ENCODE assay signal across 16 cellular contexts in genomic region chr13:65378943-65379519, GRCh38.
A peak's percentile ranks its signal among the peaks of the same experiment; 100 is the strongest.
DNase-seq lines count a peak whose midpoint lies in the region; ATAC-seq and TF ChIP-seq lines count a peak whose summit lies in the region.
"Had no signal": no experiment of that assay in that cellular context is flagged by ENCODE, and none has a peak within 500 bp of the region (broad histone marks: within the 10 kb centered on the region; RNA-seq: fewer than 3 reads in every experiment).

No MANE protein-coding gene starts in this region.

- no peak overlapping the region for H3K4me2 ChIP-seq in trophoblast cell (ENCODE audit: low read length)

- H2BK5ac ChIP-seq in trophoblast cell (ENCODE audit: low read depth, low read length, poor library complexity): no peak overlapping the region

- no peaks in the 10 kb centered on the region for H3K27me3 Mint-ChIP-seq in Calu3 (ENCODE audit: unreplicated experiment)

- H3K4me1 Mint-ChIP-seq in Calu3 (ENCODE audit: low read depth, unreplicated experiment): no peaks in the 10 kb centered on the region
- H3K4me1 Mint-ChIP-seq: neural crest cell had no signal

- no peak overlapping the region for H2BK120ac ChIP-seq in trophoblast cell (ENCODE audit: insufficient read depth, low read length, poor library complexity)

- H3K27me3 ChIP-seq in trophoblast cell (ENCODE audit: insufficient read depth, low read length): no peaks in the 10 kb centered on the region
- H3K27me3 ChIP-seq: adrenal gland, left lung had no signal

- H3K36me3 ChIP-seq in trophoblast cell (ENCODE audit: control insufficient read depth in 1 of 2, insufficient read depth in 2 of 2, low read length in 2 of 2): no peaks in the 10 kb centered on the region
- H3K36me3 ChIP-seq: adrenal gland, left lung had no signal

- TF ChIP-seq CTCF in Calu3 (IDR thresholded peaks at IDR 0.05; ENCODE audit: unreplicated experiment): no peak

- no peaks in the 10 kb centered on the region for H3K36me3 Mint-ChIP-seq in Calu3 (ENCODE audit: insufficient read depth, unreplicated experiment)

- no peak overlapping the region for H2BK12ac ChIP-seq in trophoblast cell (ENCODE audit: low read length)

- CTCF ChIA-PET in Calu3 (lab: Charles Lee): no interaction called here

- H3K23ac ChIP-seq in trophoblast cell (ENCODE audit: low read length): no peak overlapping the region

- no peaks in the 10 kb centered on the region for H3K4me1 ChIP-seq in trophoblast cell (ENCODE audit: control insufficient read depth in 1 of 2, insufficient read depth in 2 of 2, low read length in 2 of 2)
- H3K4me1 ChIP-seq: adrenal gland, left lung had no signal

- no peaks in the 10 kb centered on the region for H3K9me3 ChIP-seq in trophoblast cell (ENCODE audit: insufficient read depth, low read depth, low read length)

- H4K12ac ChIP-seq in trophoblast cell (ENCODE audit: low read depth, low read length): no peak overlapping the region

- no peak overlapping the region for H2AK5ac ChIP-seq in trophoblast cell (ENCODE audit: low read length)

- no peaks in the 10 kb centered on the region for H3K9me3 Mint-ChIP-seq in Calu3 (ENCODE audit: low read depth, unreplicated experiment)

- H3K79me2 ChIP-seq in trophoblast cell (ENCODE audit: control insufficient read depth, insufficient read depth, low read length, poor library complexity): no peaks in the 10 kb centered on the region

- no peak overlapping the region for H3K9ac ChIP-seq in trophoblast cell (ENCODE audit: low read length)

- no peak overlapping the region for H4K91ac ChIP-seq in trophoblast cell (ENCODE audit: low read depth, low read length)

- H3K79me1 ChIP-seq in trophoblast cell (ENCODE audit: low read length): no peaks in the 10 kb centered on the region

- H3K14ac ChIP-seq in trophoblast cell (ENCODE audit: low read length): no peak overlapping the region

- no peak overlapping the region for H3K4me3 ChIP-seq in trophoblast cell (ENCODE audit: low read depth, low read length)
- H3K4me3 ChIP-seq: adrenal gland, left lung, SK-N-MC had no signal

- no peak overlapping the region for H4K8ac ChIP-seq in trophoblast cell (ENCODE audit: low read depth, low read length)

- intact Hi-C loops in Calu3 (cut with micrococcal nuclease; ENCODE audit: unreplicated experiment): no loop called here

- no peak overlapping the region for H3K27ac Mint-ChIP-seq in Calu3 (ENCODE audit: unreplicated experiment)

- no TSS peak for BruUV-seq in Calu3 (replicated peaks; lab: Mats Ljungman, UMichigan)

- WGBS in trophoblast cell (ENCODE audit: extremely low coverage, insufficient coverage, insufficient read length): no CpG with 5 or more reads among the region's 3 CpGs

- no peak overlapping the region for H3K27ac ChIP-seq in trophoblast cell (ENCODE audit: low read depth, low read length)
- H3K27ac ChIP-seq: adrenal gland, C4-2B, left lung, SK-N-MC had no signal

- H3K4me3 Mint-ChIP-seq in Calu3 (ENCODE audit: low read depth, unreplicated experiment): no peak overlapping the region
- H3K4me3 Mint-ChIP-seq: neural crest cell had no signal

- no peak overlapping the region for H3K18ac ChIP-seq in trophoblast cell (ENCODE audit: low read length)

- peak; percentile 5 for DNase-seq in EL
- peak; percentile 11 for DNase-seq in M059J (ENCODE audit: low read depth)
- DNase-seq in SW480 (ENCODE audit: low spot score): peak; percentile 2
- DNase-seq in foreskin melanocyte: peak; percentile 1
- DNase-seq in Calu3: no peak
- no peak for DNase-seq in trophoblast cell
- no peak for DNase-seq in stimulated activated CD4-positive, alpha-beta T cell treated with anti-CD3 and anti-CD28 coated beads, Interleukin-4, amount 100 ng/mL, for 1 hour
- DNase-seq: adrenal gland, GDM1, GOT3, left lung, NCI-H524 treated with DMSO at 0.1 percent for 48 hours had no signal

- H2AFZ ChIP-seq in trophoblast cell (ENCODE audit: insufficient read depth, low read length, poor library complexity): no peak overlapping the region

- no peak for ATAC-seq in activated CD4-positive, CD25-positive, alpha-beta regulatory T cell treated with anti-CD3 and anti-CD28 coated beads, Interleukin-2, amount 50 U/mL, for 24 hours
- ATAC-seq: left lung had no signal

- no peak overlapping the region for H3K4ac ChIP-seq in trophoblast cell (ENCODE audit: low read depth, low read length)

Comparison
In these comparisons a context has a peak if more than half of its experiments do, and no peak if none do; other contexts are left out.
1. DNase-seq: peak in EL (single experiment), M059J (single experiment), SW480 (single experiment) and foreskin melanocyte (single experiment); none in Calu3 (single experiment), trophoblast cell (0 of 2) and stimulated activated CD4-positive, alpha-beta T cell treated with anti-CD3 and anti-CD28 coated beads, Interleukin-4, amount 100 ng/mL, for 1 hour (single experiment).